Comparison of ENCODE assay signal across 11 cellular contexts in genomic region chr5:158676642-158677489, GRCh38.
DNase-seq lines count a peak whose midpoint lies in the region; ATAC-seq and TF ChIP-seq lines count a peak whose summit lies in the region.
"Had no signal": no experiment of that assay in that cellular context is flagged by ENCODE, and none has a peak within 500 bp of the region (broad histone marks: within the 10 kb centered on the region; RNA-seq: fewer than 3 reads in every experiment).

No MANE protein-coding gene starts in this region.

- intact Hi-C loops in activated CD8-positive, alpha-beta T cell treated with anti-CD3 and anti-CD28 coated beads for 36 hours (cut with micrococcal nuclease), result no loop called here

- no peak overlapping the region for H3K4me3 ChIP-seq in GM12875 (ENCODE audit: low read depth, low read length)
- H3K4me3 ChIP-seq: SK-N-MC had no signal

- H3K4me3 Mint-ChIP-seq in activated CD8-positive, alpha-beta T cell treated with anti-CD3 and anti-CD28 coated beads for 36 hours, result no peak overlapping the region
- no peak overlapping the region for H3K4me3 Mint-ChIP-seq in neural crest cell

- POLR2A ChIA-PET in activated CD8-positive, alpha-beta T cell treated with anti-CD3 and anti-CD28 coated beads for 36 hours (lab: Charles Lee), result no interaction called here

- peak overlapping the region; percentile 24 for H3K27ac Mint-ChIP-seq in activated CD8-positive, alpha-beta T cell treated with anti-CD3 and anti-CD28 coated beads for 36 hours
- no peak overlapping the region for H3K27ac Mint-ChIP-seq in neural crest cell (ENCODE audit: unreplicated experiment)

- peak; percentile 21 for DNase-seq in activated CD8-positive, alpha-beta T cell treated with anti-CD3 and anti-CD28 coated beads for 36 hours
- DNase-seq in neural crest cell (ENCODE audit: low read depth, low spot score) (no peak), amniotic stem cell (lab: John Stamatoyannopoulos, UW) (no peak), SIG-M5 (lab: John Stamatoyannopoulos, UW) (no peak), GM19238 (ENCODE audit: insufficient read length, low spot score) (no peak), EL (no peak)
- DNase-seq: effector CD8-positive, alpha-beta T cell; kidney glomerular epithelial cell had no signal

- CTCF ChIA-PET in activated CD8-positive, alpha-beta T cell treated with anti-CD3 and anti-CD28 coated beads for 36 hours (lab: Charles Lee), result interaction anchor here (0.7 to 3.0 kb wide), 3 partner anchors 19 to 421 kb away, joined by 3 to 11 read pairs (median 3); no protein-coding TSS in a partner anchor

- H3K4me1 Mint-ChIP-seq in activated CD8-positive, alpha-beta T cell treated with anti-CD3 and anti-CD28 coated beads for 36 hours (ENCODE audit: low read depth), result peaks cover 15% of the 10 kb centered on the region
- peaks cover 15% of the 10 kb centered on the region for H3K4me1 Mint-ChIP-seq in neural crest cell

- 0 out of 2 replicates have a peak, but pooled peaks have one; percentile 32 for TF ChIP-seq CTCF in GM12875 (IDR thresholded peaks at IDR 0.05; ENCODE audit: borderline replicate concordance, insufficient read depth, low read depth, low read length)
- no peak for TF ChIP-seq CTCF in activated CD8-positive, alpha-beta T cell treated with anti-CD3 and anti-CD28 coated beads for 36 hours (IDR thresholded peaks at IDR 0.05)
- peak; percentile 50 for TF ChIP-seq CTCF in neural crest cell (conservative IDR thresholded peaks at IDR 0.05)

- no peaks in the 10 kb centered on the region for H3K9me3 Mint-ChIP-seq in activated CD8-positive, alpha-beta T cell treated with anti-CD3 and anti-CD28 coated beads for 36 hours
- peaks cover 3% of the 10 kb centered on the region for H3K9me3 Mint-ChIP-seq in neural crest cell

- no peaks in the 10 kb centered on the region for H3K27me3 Mint-ChIP-seq in activated CD8-positive, alpha-beta T cell treated with anti-CD3 and anti-CD28 coated beads for 36 hours
- no peaks in the 10 kb centered on the region for H3K27me3 Mint-ChIP-seq in neural crest cell (ENCODE audit: low read depth)

- ATAC-seq in HG02763 (IDR thresholded peaks at IDR 0.05; ENCODE audit: unreplicated experiment), result peak; percentile 43
- ATAC-seq in activated CD8-positive, alpha-beta T cell treated with anti-CD3 and anti-CD28 coated beads for 36 hours, result no peak

- H3K36me3 Mint-ChIP-seq in activated CD8-positive, alpha-beta T cell treated with anti-CD3 and anti-CD28 coated beads for 36 hours (ENCODE audit: low read depth), result no peaks in the 10 kb centered on the region
- H3K36me3 Mint-ChIP-seq in neural crest cell (ENCODE audit: low read depth), result no peaks in the 10 kb centered on the region
